ENCODE assay signal across 15 cellular contexts in the genomic region with DNA sequence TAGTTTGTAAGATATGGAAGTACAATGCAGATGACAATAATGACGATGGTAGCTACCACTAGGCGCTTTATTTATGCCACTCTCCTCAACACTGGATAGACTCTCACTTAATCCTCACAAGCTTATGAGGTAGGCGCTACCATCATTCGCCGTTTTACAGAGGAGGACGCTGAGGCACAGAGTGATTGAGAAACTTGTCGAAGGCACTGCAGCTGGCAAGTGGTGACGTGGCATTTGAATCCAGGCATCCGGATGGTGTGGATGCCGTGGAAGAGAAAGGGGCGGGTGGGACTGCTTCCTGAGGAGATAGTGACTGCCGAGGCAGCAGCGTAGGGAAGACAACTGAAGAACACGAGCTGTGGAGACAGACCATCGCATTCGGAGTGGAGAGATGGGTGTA. TPM values are rescaled to one million over a fixed set of nuclear protein-coding genes. Genes with fewer than 3 reads are reported as not detected.
DNase-seq lines count a peak whose midpoint lies in the region; ATAC-seq and TF ChIP-seq lines count a peak whose summit lies in the region.
"Had no signal": no experiment of that assay in that cellular context is flagged by ENCODE, and none has a peak within 500 bp of the region (broad histone marks: within the 10 kb centered on the region; RNA-seq: fewer than 3 reads in every experiment).

No MANE protein-coding gene starts in this region.

- 94 to 96% methylated on average over 12 to 16 of the region's 16 CpGs for WGBS in transverse colon (ENCODE audit: low coverage in 1 of 2), 2 donors

- H3K36me3 Mint-ChIP-seq in activated naive CD4-positive, alpha-beta T cell treated with anti-CD3 and anti-CD28 coated beads, Interleukin-2, amount 10 ng/mL, durations not matched to agents 7 days and 5 days: peaks cover 43% of the 10 kb centered on the region
- peaks cover 36% of the 10 kb centered on the region for H3K36me3 Mint-ChIP-seq in T-cell

- peaks cover 0 to 26% (median 0%) of the 10 kb centered on the region in 4 donors for H3K36me3 ChIP-seq in transverse colon

- peaks cover 42% of the 10 kb centered on the region for H3K4me1 Mint-ChIP-seq in activated naive CD4-positive, alpha-beta T cell treated with anti-CD3 and anti-CD28 coated beads, Interleukin-2, amount 10 ng/mL, durations not matched to agents 7 days and 5 days
- H3K4me1 Mint-ChIP-seq in T-cell: peaks cover 39 to 46% (median 43%) of the 10 kb centered on the region in 3 donors

- H3K9me3 ChIP-seq in transverse colon: no peaks in the 10 kb centered on the region
- H3K9me3 ChIP-seq: sigmoid colon, upper lobe of left lung had no signal

- no peak for TF ChIP-seq CTCF in fibroblast of villous mesenchyme (IDR thresholded peaks at IDR 0.05; ENCODE audit: insufficient read depth, low read depth, low read length)
- no peak for TF ChIP-seq CTCF in transverse colon (IDR thresholded peaks at IDR 0.05)

- H3K27me3 Mint-ChIP-seq in activated naive CD4-positive, alpha-beta T cell treated with anti-CD3 and anti-CD28 coated beads, Interleukin-2, amount 10 ng/mL, durations not matched to agents 7 days and 5 days: no peaks in the 10 kb centered on the region
- H3K27me3 Mint-ChIP-seq in T-cell: no peaks in the 10 kb centered on the region

- no peak for TF ChIP-seq EP300 in transverse colon (IDR thresholded peaks at IDR 0.05; ENCODE audit: low read depth)

- no peak for DNase-seq in activated naive CD4-positive, alpha-beta T cell treated with anti-CD3 and anti-CD28 coated beads, Interleukin-2, amount 10 ng/mL, durations not matched to agents 7 days and 5 days
- no peak for DNase-seq in activated naive CD4-positive, alpha-beta T cell treated with Interleukin-2 at 50 U/mL for 16 hours
- DNase-seq in T-cell: no peak
- DNase-seq in fibroblast of villous mesenchyme (ENCODE audit: low read depth): peak; percentile 95
- DNase-seq in transverse colon: no peak
- DNase-seq in ecto neural progenitor cell (ENCODE audit: low spot score): no peak
- DNase-seq in NK-92 treated with Interleukin-12 subunit alpha and Interleukin-12 subunit beta, amount 100 ng/mL, for 24 hours (lab: John Stamatoyannopoulos, UW): no peak
- DNase-seq: GF-D8, NCI-H1105, NCI-H526 treated with DMSO at 0.1 percent for 48 hours, sigmoid colon, upper lobe of left lung had no signal

- peak overlapping the region; percentile 98 for H3K4me3 Mint-ChIP-seq in activated naive CD4-positive, alpha-beta T cell treated with anti-CD3 and anti-CD28 coated beads, Interleukin-2, amount 10 ng/mL, durations not matched to agents 7 days and 5 days
- H3K4me3 Mint-ChIP-seq in T-cell: peak overlapping the region; percentile 60 to 96 (median 70)

- POLR2A ChIA-PET in T-cell (lab: Charles Lee): interaction anchor here in 1 of 2 donors (0.7 to 1.5 kb wide), 3 partner anchors 10 to 62 kb away, joined by 3 to 9 read pairs (median 5); a partner anchor contains a TSS

- no peaks in the 10 kb centered on the region for H3K27me3 ChIP-seq in transverse colon
- H3K27me3 ChIP-seq: sigmoid colon, upper lobe of left lung had no signal

- no peak for TF ChIP-seq POLR2A in transverse colon (IDR thresholded peaks at IDR 0.05)

- CTCF ChIA-PET in activated naive CD4-positive, alpha-beta T cell treated with anti-CD3 and anti-CD28 coated beads, Interleukin-2, amount 10 ng/mL, durations not matched to agents 7 days and 5 days (lab: Charles Lee): no interaction called here
- CTCF ChIA-PET in T-cell (lab: Charles Lee): no interaction called here

- peak overlapping the region; percentile 73 for H3K27ac Mint-ChIP-seq in activated naive CD4-positive, alpha-beta T cell treated with anti-CD3 and anti-CD28 coated beads, Interleukin-2, amount 10 ng/mL, durations not matched to agents 7 days and 5 days
- peak overlapping the region in 1 of 2 donors; percentile 17 for H3K27ac Mint-ChIP-seq in T-cell

- no peaks in the 10 kb centered on the region for H3K9me3 Mint-ChIP-seq in activated naive CD4-positive, alpha-beta T cell treated with anti-CD3 and anti-CD28 coated beads, Interleukin-2, amount 10 ng/mL, durations not matched to agents 7 days and 5 days
- H3K9me3 Mint-ChIP-seq in T-cell: no peaks in the 10 kb centered on the region

- peak overlapping the region in 3 of 4 donors; percentile 95 to 96 (median 96) for H3K27ac ChIP-seq in transverse colon

- H3K4me3 ChIP-seq in fibroblast of villous mesenchyme (ENCODE audit: low read depth, low read length) (peak overlapping the region; percentile 88), transverse colon (no peak overlapping the region)

- in situ Hi-C loops in transverse colon (cut with MboI; ENCODE audit: low pct_ligation_motif_present in 1 of 4, low pct_unique_long_range_greater_than_20kb in 1 of 4, low sequenced_read_pairs in 3 of 4): no loop called here

- ATAC-seq in T-cell (replicated peaks in 1 of 4) (no peak), HG02870 (IDR thresholded peaks at IDR 0.05; ENCODE audit: unreplicated experiment) (no peak)

- peaks cover 20 to 38% (median 31%) of the 10 kb centered on the region in 4 donors for H3K4me1 ChIP-seq in transverse colon

- intact Hi-C loops in transverse colon (cut with DNase I; ENCODE audit: low total_unique reads): no loop called here

RNA-seq across cellular contexts. Expression of a gene that starts 1.3 kb away (rescaled TPM):
- total RNA-seq in T-cell: 1,000 to 10,000 TPM; 1,706 to 1,922 (median 1,806) TPM
- total RNA-seq in fibroblast of villous mesenchyme: 985 and 1,373 TPM in 2 replicates
- 1,000 to 10,000 TPM in 3 of 4 donors, 100 to 1,000 TPM in 1; 912 to 1,639 (median 1,317) TPM for total RNA-seq in transverse colon

RNA-seq across cellular contexts. Expression of a gene that starts 8.3 kb away (rescaled TPM):
- total RNA-seq in T-cell: 10 to 100 TPM in 4 of 5 donors, 1 to 10 TPM in 1; 9.5 to 28.5 (median 23.5) TPM
- 82.5 and 83.8 TPM in 2 replicates for total RNA-seq in fibroblast of villous mesenchyme
- total RNA-seq in transverse colon: 100 to 1,000 TPM in 1 of 4 donors, 10 to 100 TPM in 3; 62.0 to 138 (median 65.9) TPM

RNA-seq across cellular contexts. Expression of a gene that starts 10.0 kb away (rescaled TPM):
- total RNA-seq in T-cell (10 to 100 TPM; 24.0 to 44.8 (median 38.9) TPM), fibroblast of villous mesenchyme (60.2 and 73.4 TPM in 2 replicates), transverse colon (100 to 1,000 TPM; 180 to 249 (median 218) TPM)

RNA-seq across cellular contexts. Expression of a gene that starts 23.4 kb away (rescaled TPM):
- total RNA-seq in T-cell: 1 to 10 TPM in 3 of 5 donors, under 1 TPM in 2; 0.72 to 2.8 (median 1.1) TPM
- total RNA-seq in fibroblast of villous mesenchyme: not detected in 2 replicates
- total RNA-seq in transverse colon: 1 to 10 TPM; 2.2 to 7.6 (median 4.6) TPM
- total RNA-seq: activated CD8-positive, alpha-beta memory T cell treated with anti-CD3 and anti-CD28 coated beads for 36 hours; HT1080 had no signal

RNA-seq across cellular contexts. Expression of a gene that starts 26.4 kb away (rescaled TPM):
- total RNA-seq in T-cell (1 to 10 TPM in 4 of 5 donors, under 1 TPM in 1; 0.78 to 2.6 (median 1.4) TPM), fibroblast of villous mesenchyme (0.32 TPM in 1 of 2 replicates, not detected in the other), transverse colon (100 to 1,000 TPM in 3 of 4 donors, 10 to 100 TPM in 1; 91.5 to 386 (median 180) TPM)
- total RNA-seq: activated CD8-positive, alpha-beta memory T cell treated with anti-CD3 and anti-CD28 coated beads for 36 hours had no signal
